1 cellular context compared by ENCODE assay signal in the genomic region with DNA sequence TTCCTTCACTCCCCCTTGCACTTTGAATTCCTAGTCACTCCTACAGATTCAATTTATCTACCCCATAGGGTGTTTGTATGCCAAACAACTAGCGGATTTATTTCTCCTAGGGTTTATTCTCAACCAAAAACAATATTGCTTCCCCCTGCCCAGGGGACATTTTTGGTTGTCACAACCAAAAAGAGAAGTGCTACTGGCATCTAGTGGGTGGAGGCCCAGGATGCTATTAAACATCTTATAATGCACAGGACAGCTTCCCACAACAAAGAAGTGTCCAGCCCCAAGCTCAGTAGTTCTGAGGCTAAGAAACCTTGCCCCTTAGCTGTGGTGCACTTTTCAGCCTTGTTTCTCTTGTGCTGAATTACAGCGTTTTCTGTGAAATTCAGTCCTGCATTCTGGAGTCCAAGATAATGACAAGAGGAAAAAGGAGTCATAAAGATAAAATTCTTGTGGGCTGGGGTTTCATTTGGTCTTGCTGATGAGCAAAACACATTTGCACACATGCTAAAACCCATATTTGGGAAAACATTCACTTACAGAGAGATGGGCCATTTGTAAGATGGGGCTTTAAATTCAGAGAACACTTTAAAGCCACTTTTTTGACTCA.
TF ChIP-seq lines count a peak whose summit lies in the region.

No MANE protein-coding gene starts in this region.

TF ChIP-seq in A549, 52 proteins besides CTCF, POLR2A, EP300 and RAD21 (continued from another document):
- TF ChIP-seq, protein P1, sequence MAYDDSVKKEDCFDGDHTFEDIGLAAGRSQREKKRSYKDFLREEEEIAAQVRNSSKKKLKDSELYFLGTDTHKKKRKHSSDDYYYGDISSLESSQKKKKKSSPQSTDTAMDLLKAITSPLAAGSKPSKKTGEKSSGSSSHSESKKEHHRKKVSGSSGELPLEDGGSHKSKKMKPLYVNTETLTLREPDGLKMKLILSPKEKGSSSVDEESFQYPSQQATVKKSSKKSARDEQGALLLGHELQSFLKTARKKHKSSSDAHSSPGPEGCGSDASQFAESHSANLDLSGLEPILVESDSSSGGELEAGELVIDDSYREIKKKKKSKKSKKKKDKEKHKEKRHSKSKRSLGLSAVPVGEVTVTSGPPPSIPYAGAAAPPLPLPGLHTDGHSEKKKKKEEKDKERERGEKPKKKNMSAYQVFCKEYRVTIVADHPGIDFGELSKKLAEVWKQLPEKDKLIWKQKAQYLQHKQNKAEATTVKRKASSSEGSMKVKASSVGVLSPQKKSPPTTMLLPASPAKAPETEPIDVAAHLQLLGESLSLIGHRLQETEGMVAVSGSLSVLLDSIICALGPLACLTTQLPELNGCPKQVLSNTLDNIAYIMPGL (CRISPR knock-in tag; IDR thresholded peaks at IDR 0.05; ENCODE audit: borderline replicate concordance) = no peak
- no peak for TF ChIP-seq HEYL (CRISPR knock-in tag; IDR thresholded peaks at IDR 0.05)
- no peak for TF ChIP-seq ESRRA (IDR thresholded peaks at IDR 0.05; ENCODE audit: borderline replicate concordance, low read length)
- TF ChIP-seq BHLHE40 (IDR thresholded peaks at IDR 0.05; ENCODE audit: low read depth, low read length) = no peak
- TF ChIP-seq MAX (IDR thresholded peaks at IDR 0.05) = no peak
- no peak for TF ChIP-seq TFCP2L1 (CRISPR knock-in tag; IDR thresholded peaks at IDR 0.05)
TF ChIP-seq in A549: peak in this region for 0.
